9 cellular contexts compared by ENCODE assay signal in genomic region chr17:8294814-8295316, GRCh38. TPM values are rescaled to one million over a fixed set of nuclear protein-coding genes. Genes with fewer than 3 reads are reported as not detected.
DNase-seq lines count a peak whose midpoint lies in the region; ATAC-seq and TF ChIP-seq lines count a peak whose summit lies in the region.
"Had no signal": no experiment of that assay in that cellular context is flagged by ENCODE, and none has a peak within 500 bp of the region (broad histone marks: within the 10 kb centered on the region; RNA-seq: fewer than 3 reads in every experiment).

No MANE protein-coding gene starts in this region.

- peak overlapping the region; percentile 79 for H3K4me3 Mint-ChIP-seq in activated CD4-positive, alpha-beta T cell treated with anti-CD3 and anti-CD28 coated beads, Interleukin-2, amount 10 ng/mL, durations not matched to agents 7 days and 5 days

- in situ Hi-C loops in mammary epithelial cell (cut with MboI; ENCODE audit: low sequenced_read_pairs in 2 of 2), result no loop called here
- in situ Hi-C loops in G401 (cut with HindIII; ENCODE audit: low sequenced_read_pairs), result no loop called here

- H3K36me3 Mint-ChIP-seq in activated CD4-positive, alpha-beta T cell treated with anti-CD3 and anti-CD28 coated beads, Interleukin-2, amount 10 ng/mL, durations not matched to agents 7 days and 5 days (ENCODE audit: low read depth), result peaks cover 15% of the 10 kb centered on the region

- no peaks in the 10 kb centered on the region for H3K79me2 ChIP-seq in mammary epithelial cell (ENCODE audit: insufficient read depth, low read length)

- TSS peak; percentile 49 for BruUV-seq in mammary epithelial cell (replicated peaks; lab: Mats Ljungman, UMichigan)

- H3K4me2 ChIP-seq in mammary epithelial cell (ENCODE audit: insufficient read depth, low read depth, low read length), result peak overlapping the region; percentile 89

- dilution Hi-C loops in mammary epithelial cell (cut with HindIII; ENCODE audit: low sequenced_read_pairs), result no loop called here

- intact Hi-C loops in mammary epithelial cell (cut with micrococcal nuclease) (loop anchor here (1.0 kb wide), 1 partner anchor 48 kb away; no protein-coding TSS in a partner anchor), right lobe of liver (cut with DNase I) (no loop called here), tibial artery (cut with DNase I; ENCODE audit: low total_unique reads) (loop anchor here (5.0 to 10.0 kb wide), 2 partner anchors 48 to 100 kb away; partner anchors contain the start of genes BORCS6, CTC1 and PFAS)

- peak in 2 of 4 donors; percentile 1 to 19 for ATAC-seq in right lobe of liver

- TF ChIP-seq CTCF in mammary epithelial cell (conservative IDR thresholded peaks at IDR 0.05 in 1 of 2, IDR thresholded peaks at IDR 0.05 in 1 of 2; ENCODE audit: extremely low read depth in 1 of 2, insufficient read depth in 1 of 2, low read depth in 1 of 2, low read length in 2 of 2) (no peak), right lobe of liver (IDR thresholded peaks at IDR 0.05) (no peak), tibial artery (IDR thresholded peaks at IDR 0.05) (no peak)

- DNase-seq in activated CD4-positive, alpha-beta T cell treated with anti-CD3 and anti-CD28 coated beads, Interleukin-2, amount 10 ng/mL, durations not matched to agents 7 days and 5 days, result no peak
- no peak for DNase-seq in activated CD4-positive, alpha-beta T cell treated with anti-CD3 and anti-CD28 coated beads for 1 hour
- DNase-seq in mammary epithelial cell, result no peak
- DNase-seq in right lobe of liver, result no peak
- DNase-seq in tibial artery, result no peak
- no peak for DNase-seq in G401 (ENCODE audit: low spot score)
- DNase-seq in medulla oblongata (ENCODE audit: extremely low spot score), result no peak
- no peak for DNase-seq in NCI-H2196 (lab: John Stamatoyannopoulos, UW; ENCODE audit: unreplicated experiment)

- H3K27me3 Mint-ChIP-seq in activated CD4-positive, alpha-beta T cell treated with anti-CD3 and anti-CD28 coated beads, Interleukin-2, amount 10 ng/mL, durations not matched to agents 7 days and 5 days, result no peaks in the 10 kb centered on the region

- H3K27ac Mint-ChIP-seq in activated CD4-positive, alpha-beta T cell treated with anti-CD3 and anti-CD28 coated beads, Interleukin-2, amount 10 ng/mL, durations not matched to agents 7 days and 5 days, result peak overlapping the region; percentile 88

- POLR2A ChIA-PET in activated CD4-positive, alpha-beta T cell treated with anti-CD3 and anti-CD28 coated beads, Interleukin-2, amount 10 ng/mL, durations not matched to agents 7 days and 5 days (lab: Charles Lee), result interaction anchor here (0.6 to 1.2 kb wide), 6 partner anchors 12 to 1051 kb away, joined by 3 to 7 read pairs (median 4); partner anchors contain the start of gene CTC1

- H3K36me3 ChIP-seq in mammary epithelial cell (ENCODE audit: insufficient read depth, low read length), result no peaks in the 10 kb centered on the region
- no peaks in the 10 kb centered on the region for H3K36me3 ChIP-seq in right lobe of liver
- H3K36me3 ChIP-seq in tibial artery, result no peaks in the 10 kb centered on the region

- TF ChIP-seq POLR2A in right lobe of liver (IDR thresholded peaks at IDR 0.05), result no peak

- no peaks in the 10 kb centered on the region for H3K9me3 Mint-ChIP-seq in activated CD4-positive, alpha-beta T cell treated with anti-CD3 and anti-CD28 coated beads, Interleukin-2, amount 10 ng/mL, durations not matched to agents 7 days and 5 days

- 20% methylated on average over 14 of the region's 15 CpGs for WGBS in mammary epithelial cell (ENCODE audit: low coverage, missing lambda C conversion rate)
- 5% methylated on average over 15 of the region's 15 CpGs for WGBS in right lobe of liver (ENCODE audit: insufficient coverage, low coverage, low lambda C conversion rate, missing lambda C conversion rate)

- peaks cover 47% of the 10 kb centered on the region for H3K4me1 Mint-ChIP-seq in activated CD4-positive, alpha-beta T cell treated with anti-CD3 and anti-CD28 coated beads, Interleukin-2, amount 10 ng/mL, durations not matched to agents 7 days and 5 days

- peaks cover 12% of the 10 kb centered on the region for H3K4me1 ChIP-seq in mammary epithelial cell (ENCODE audit: insufficient read depth, low read length)
- peaks cover 0 to 8% (median 0%) of the 10 kb centered on the region in 4 donors for H3K4me1 ChIP-seq in right lobe of liver
- peaks cover 0 to 14% (median 7%) of the 10 kb centered on the region in 4 donors for H3K4me1 ChIP-seq in tibial artery

- H3K4me3 ChIP-seq in mammary epithelial cell (replicated peaks in 1 of 3; ENCODE audit: insufficient read depth in 1 of 3, low read depth in 2 of 3, low read length in 3 of 3) (peak overlapping the region; percentile 64 to 91 (median 74)), right lobe of liver (peak overlapping the region; percentile 48 to 76 (median 70)), tibial artery (peak overlapping the region; percentile 62 to 80)

- peak overlapping the region; percentile 50 for H3K9ac ChIP-seq in mammary epithelial cell (ENCODE audit: insufficient read depth, low read length)

- H3K27ac ChIP-seq in mammary epithelial cell (ENCODE audit: insufficient read depth, low read depth, low read length), result peak overlapping the region; percentile 53
- peak overlapping the region in 2 of 3 donors; percentile 63 to 85 for H3K27ac ChIP-seq in right lobe of liver
- peak overlapping the region; percentile 84 for H3K27ac ChIP-seq in tibial artery

- CTCF ChIA-PET in activated CD4-positive, alpha-beta T cell treated with anti-CD3 and anti-CD28 coated beads, Interleukin-2, amount 10 ng/mL, durations not matched to agents 7 days and 5 days (lab: Charles Lee), result interaction anchor here (0.6 to 1.9 kb wide), 16 partner anchors 9 to 628 kb away, joined by 3 to 10 read pairs (median 3); no protein-coding TSS in a partner anchor
- CTCF ChIA-PET in mammary epithelial cell (lab: Charles Lee; ENCODE audit: low non-redundant PET), result interaction anchor here (0.6 kb wide), 2 partner anchors 90 to 203 kb away, joined by 3 to 5 read pairs; no protein-coding TSS in a partner anchor

- no peaks in the 10 kb centered on the region for H3K9me3 ChIP-seq in mammary epithelial cell (replicated peaks; ENCODE audit: insufficient read depth, low read length)
- H3K9me3 ChIP-seq in right lobe of liver, result peaks cover 0 to 2% (median 0%) of the 10 kb centered on the region in 4 donors
- no peaks in the 10 kb centered on the region for H3K9me3 ChIP-seq in tibial artery

- H4K20me1 ChIP-seq in mammary epithelial cell (ENCODE audit: insufficient read depth, low read length), result no peaks in the 10 kb centered on the region

- H3K27me3 ChIP-seq in mammary epithelial cell (ENCODE audit: insufficient read depth, low read length) (no peaks in the 10 kb centered on the region), right lobe of liver (no peaks in the 10 kb centered on the region), tibial artery (no peaks in the 10 kb centered on the region)

- peak overlapping the region; percentile 98 for H2AFZ ChIP-seq in mammary epithelial cell (ENCODE audit: low read depth, low read length)

RNA-seq across cellular contexts. Expression of gene SLC25A35, which starts 0.3 kb away (rescaled TPM):
- total RNA-seq in activated CD4-positive, alpha-beta T cell treated with anti-CD3 and anti-CD28 coated beads, Interleukin-2, amount 10 ng/mL, durations not matched to agents 7 days and 5 days, result 10 to 100 TPM; 11.7 to 12.4 TPM
- total RNA-seq in mammary epithelial cell, result 1 to 10 TPM in 1 of 2 donors, under 1 TPM in 1; 0.83 to 5.2 TPM
- polyA plus RNA-seq in mammary epithelial cell, result 2.0 TPM
- polyA minus RNA-seq in mammary epithelial cell, result not detected
- 1 to 10 TPM in 4 of 6 experiments, under 1 TPM in 2; 0.49 to 3.0 (median 1.6) TPM for total RNA-seq in right lobe of liver
- total RNA-seq in G401 (2014; rRNA removed; shearing (Covaris generic)), result 0.68 and 1.7 TPM in 2 replicates

RNA-seq across cellular contexts. Expression of gene RANGRF, which starts 6.4 kb away (rescaled TPM):
- total RNA-seq in activated CD4-positive, alpha-beta T cell treated with anti-CD3 and anti-CD28 coated beads, Interleukin-2, amount 10 ng/mL, durations not matched to agents 7 days and 5 days, result 10 to 100 TPM; 41.2 to 48.9 TPM
- total RNA-seq in mammary epithelial cell, result 10 to 100 TPM; 11.3 to 25.4 TPM
- polyA plus RNA-seq in mammary epithelial cell, result 35.5 TPM
- polyA minus RNA-seq in mammary epithelial cell, result 14.8 TPM
- 1 to 10 TPM; 4.7 to 9.5 (median 6.8) TPM for total RNA-seq in right lobe of liver
- total RNA-seq in G401 (2014; rRNA removed; shearing (Covaris generic)), result 54.4 and 65.3 TPM in 2 replicates

RNA-seq across cellular contexts. Expression of gene ARHGEF15, which starts 15.2 kb away (rescaled TPM):
- not detected for total RNA-seq in activated CD4-positive, alpha-beta T cell treated with anti-CD3 and anti-CD28 coated beads, Interleukin-2, amount 10 ng/mL, durations not matched to agents 7 days and 5 days
- total RNA-seq in mammary epithelial cell (not detected), right lobe of liver (10 to 100 TPM in 1 of 6 experiments, 1 to 10 TPM in 5; 1.6 to 12.2 (median 2.5) TPM)
- not detected for polyA plus RNA-seq in mammary epithelial cell
- polyA minus RNA-seq in mammary epithelial cell, result not detected
- 4.6 and 5.6 TPM in 2 replicates for total RNA-seq in G401 (2014; rRNA removed; shearing (Covaris generic))

RNA-seq across cellular contexts. Expression of gene ODF4, which starts 44.8 kb away (rescaled TPM):
- not detected for total RNA-seq in activated CD4-positive, alpha-beta T cell treated with anti-CD3 and anti-CD28 coated beads, Interleukin-2, amount 10 ng/mL, durations not matched to agents 7 days and 5 days
- total RNA-seq in mammary epithelial cell, result not detected
- polyA plus RNA-seq in mammary epithelial cell, result not detected
- polyA minus RNA-seq in mammary epithelial cell, result not detected
- not detected for total RNA-seq in right lobe of liver
- not detected in 2 replicates for total RNA-seq in G401 (2014; rRNA removed; shearing (Covaris generic))
- total RNA-seq: lower leg skin had no signal

RNA-seq across cellular contexts. Expression of gene PFAS, which starts 45.8 kb away (rescaled TPM):
- 10 to 100 TPM; 54.0 to 60.4 TPM for total RNA-seq in activated CD4-positive, alpha-beta T cell treated with anti-CD3 and anti-CD28 coated beads, Interleukin-2, amount 10 ng/mL, durations not matched to agents 7 days and 5 days
- total RNA-seq in mammary epithelial cell, result 10 to 100 TPM in 1 of 2 donors, 1 to 10 TPM in 1; 8.5 to 31.2 TPM
- 12.3 TPM for polyA plus RNA-seq in mammary epithelial cell
- polyA minus RNA-seq in mammary epithelial cell, result 76.1 TPM
- total RNA-seq in right lobe of liver, result 10 to 100 TPM in 5 of 6 experiments, 1 to 10 TPM in 1; 10.0 to 21.0 (median 15.6) TPM
- total RNA-seq in G401 (2014; rRNA removed; shearing (Covaris generic)), result 133 and 173 TPM in 2 replicates

Comparison
In these comparisons a context has a peak if more than half of its experiments do, and no peak if none do; other contexts are left out.
1. intact Hi-C loops: an anchor here in mammary epithelial cell (1.0 kb wide) and tibial artery (5.0 to 10.0 kb wide); none called in right lobe of liver.